ENCODE assay signal across 1 cellular context in genomic region chr18:711330-711692, GRCh38.
TF ChIP-seq lines count a peak whose summit lies in the region.

No MANE protein-coding gene starts in this region.

TF ChIP-seq in WTC11, 78 proteins besides CTCF, POLR2A, EP300 and RAD21 (continued from another document):
- TF ChIP-seq ATF2 (CRISPR knock-in tag; IDR thresholded peaks at IDR 0.05; ENCODE audit: borderline replicate concordance, low read depth), result no peak
- no peak for TF ChIP-seq GTF2I (CRISPR knock-in tag; conservative IDR thresholded peaks at IDR 0.05)
- TF ChIP-seq AR (CRISPR knock-in tag; IDR thresholded peaks at IDR 0.05), result no peak
- TF ChIP-seq NFATC4 (CRISPR knock-in tag; IDR thresholded peaks at IDR 0.05), result no peak
- no peak for TF ChIP-seq GRHL2 (CRISPR knock-in tag; IDR thresholded peaks at IDR 0.05; ENCODE audit: insufficient replicate concordance, severe bottlenecking)
- TF ChIP-seq MLX (CRISPR knock-in tag; IDR thresholded peaks at IDR 0.05), result no peak
- no peak for TF ChIP-seq AFF4 (CRISPR knock-in tag; IDR thresholded peaks at IDR 0.05; ENCODE audit: borderline replicate concordance)
- no peak for TF ChIP-seq ZBTB21 (CRISPR knock-in tag; IDR thresholded peaks at IDR 0.05; ENCODE audit: borderline replicate concordance)
